ENCODE assay signal across 27 cellular contexts in genomic region chr19:33146209-33146608, GRCh38.
"Had no signal": no experiment of that assay in that cellular context is flagged by ENCODE, and none has a peak within 500 bp of the region (broad histone marks: within the 10 kb centered on the region; RNA-seq: fewer than 3 reads in every experiment).

No MANE protein-coding gene starts in this region.

- ATAC-seq: left colon; left lung; lower lobe of right lung; natural killer cell; psoas muscle; right lobe of liver; stimulated activated memory B cell treated with anti-CD40 and anti-IgM and Interleukin-4, amounts not matched to agents 10 μg/mL and 1 μg/mL and 100 μg/mL, for 72 hours; stimulated activated naive CD8-positive, alpha-beta T cell treated with anti-CD3 and anti-CD28 coated beads, Interleukin-15, amount 100 ng/mL, for 72 hours had no signal

- H3K27ac ChIP-seq: left lung, lower lobe of right lung, neural progenitor cell, neutrophil, parathyroid adenoma, psoas muscle, right atrium auricular region, right lobe of liver, tibial nerve, uterus had no signal

- H3K36me3 ChIP-seq: left lung, lower lobe of right lung, neural progenitor cell, neutrophil, right atrium auricular region, right lobe of liver, tibial nerve, uterus had no signal

- H3K9me3 ChIP-seq: left lung, lower lobe of right lung, neutrophil, psoas muscle, right atrium auricular region, right lobe of liver, tibial nerve, uterus had no signal

- H3K4me3 ChIP-seq: left lung, lower lobe of right lung, neural progenitor cell, psoas muscle, right atrium auricular region, right lobe of liver, smooth muscle cell, tibial nerve, uterus had no signal

- H3K4me1 ChIP-seq: neural progenitor cell, parathyroid adenoma, psoas muscle, right lobe of liver, uterus had no signal

- DNase-seq: hippocampal formation; kidney; left colon; left lung; lower lobe of right lung; mammary epithelial cell; mesenchymal stem cell; natural killer cell; nephron progenitor cell; occipital lobe; psoas muscle; right lobe of liver; stimulated activated CD4-positive, alpha-beta T cell treated with anti-CD3 and anti-CD28 coated beads, Interleukin-1b, Interleukin-23, amount 100 ng/mL, for 48 hours; stimulated activated CD4-positive, alpha-beta T cell treated with anti-CD3 and anti-CD28 coated beads, Interleukin-2, amount 100 ng/mL, for 48 hours; stimulated activated CD4-positive, alpha-beta T cell treated with anti-CD3 and anti-CD28 coated beads, Interleukin-4, amount 100 ng/mL, for 4 hours; stimulated activated CD8-positive, alpha-beta memory T cell treated with anti-CD3 and anti-CD28 coated beads, Interleukin-4, amount 100 ng/mL, for 48 hours; stimulated activated naive CD4-positive, alpha-beta T cell treated with Interleukin-2 at 50 U/mL for 16 hours; stimulated activated naive CD8-positive, alpha-beta T cell treated with anti-CD3 and anti-CD28 coated beads, Interleukin-15, amount 100 ng/mL, for 72 hours; substantia nigra; uterus had no signal
